Comparison of ENCODE assay signal across 8 cellular contexts in genomic region chrX:149286940-149287349, GRCh38.
DNase-seq lines count a peak whose midpoint lies in the region; ATAC-seq, FAIRE-seq and TF ChIP-seq lines count a peak whose summit lies in the region.

No MANE protein-coding gene starts in this region.

- in situ Hi-C loops in GM13977 (cut with MboI; ENCODE audit: low pct_unique_long_range_greater_than_20kb, low sequenced_read_pairs, unreplicated experiment) = loop anchor here (25.0 kb wide), 1 partner anchor 1250 kb away; no protein-coding TSS in a partner anchor

- no peaks in the 10 kb centered on the region for H3K9me3 ChIP-seq in pancreas

- no peak overlapping the region for H3K27ac ChIP-seq in pancreas

- H3K27me3 ChIP-seq in pancreas = peaks cover 0 to 3% (median 0%) of the 10 kb centered on the region in 4 donors

- H3K4me3 ChIP-seq in pancreas = no peak overlapping the region

- no peaks in the 10 kb centered on the region for H3K36me3 ChIP-seq in pancreas

- DNase-seq in AG08395 (ENCODE audit: low spot score) (peak; percentile 52), GM13977 (ENCODE audit: low spot score) (peak; percentile 48), NCI-H526 treated with DMSO at 0.1 percent for 48 hours (lab: John Stamatoyannopoulos, UW) (peak; percentile 29), fibroblast of gingiva (ENCODE audit: low read depth) (peak; percentile 12), pancreas (peak in 4 of 6 donors; percentile 23 to 50 (median 34)), COR-L47 (lab: John Stamatoyannopoulos, UW) (no peak)
- peak; percentile 1 for DNase-seq in activated CD8-positive, alpha-beta memory T cell treated with anti-CD3 and anti-CD28 coated beads, Interleukin-2, amount 50 U/mL, for 24 hours (ENCODE audit: extremely low read depth)

- peak; percentile 71 for TF ChIP-seq CTCF in GM13977 (IDR thresholded peaks at IDR 0.05; ENCODE audit: extremely low read depth, insufficient read depth, missing control alignments)
- peak; percentile 51 to 59 (median 53) for TF ChIP-seq CTCF in pancreas (IDR thresholded peaks at IDR 0.05)

- H3K4me1 ChIP-seq in pancreas = no peaks in the 10 kb centered on the region

- peak; percentile 59 for FAIRE-seq in pancreas (lab: Jason Lieb, UNC)

- ATAC-seq in HG03025 (IDR thresholded peaks at IDR 0.05; ENCODE audit: low FRiP score, unreplicated experiment) (peak; percentile 70), pancreas (peak in 3 of 4 donors; percentile 69 to 70 (median 69))

- intact Hi-C loops in pancreas (cut with DNase I) = no loop called here

- WGBS in pancreas, 2 donors = 25 to 26% methylated on average over 4 of the region's 4 CpGs
